8 cellular contexts compared by ENCODE assay signal in the genomic region with DNA sequence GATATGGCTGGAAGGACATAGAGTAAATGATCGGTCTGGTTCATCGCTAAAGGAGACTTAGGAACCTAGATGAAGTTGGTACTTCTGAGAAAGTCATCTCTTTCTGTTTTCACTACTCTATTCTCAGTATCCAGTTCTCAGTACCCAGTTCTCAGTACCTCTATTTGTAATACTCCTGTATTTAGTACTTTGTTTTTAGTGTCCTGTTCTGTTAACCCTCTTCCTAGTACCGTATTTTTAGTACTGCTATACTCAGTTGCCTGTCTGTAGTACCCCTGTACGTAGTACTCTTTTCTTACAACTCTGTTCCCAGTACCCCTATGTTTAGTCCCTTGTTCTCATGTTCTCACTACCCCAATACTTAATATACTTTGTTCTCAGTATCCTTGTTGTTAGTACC. TPM values are rescaled to one million over a fixed set of nuclear protein-coding genes. Genes with fewer than 3 reads are reported as not detected.
DNase-seq lines count a peak whose midpoint lies in the region; ATAC-seq, FAIRE-seq and TF ChIP-seq lines count a peak whose summit lies in the region.

No MANE protein-coding gene starts in this region.

- H3K27ac ChIP-seq in Peyer's patch (no peak overlapping the region), stomach smooth muscle (ENCODE audit: low read length) (no peak overlapping the region), small intestine (ENCODE audit: low read depth in 1 of 2, low read length in 1 of 2) (no peak overlapping the region)

- no peak for TF ChIP-seq POLR2A in Peyer's patch (IDR thresholded peaks at IDR 0.05)

- H3K27me3 ChIP-seq in Peyer's patch = no peaks in the 10 kb centered on the region
- no peaks in the 10 kb centered on the region for H3K27me3 ChIP-seq in stomach smooth muscle (ENCODE audit: control insufficient read depth in 1 of 2, insufficient read depth in 2 of 2, low read length in 2 of 2)
- no peaks in the 10 kb centered on the region for H3K27me3 ChIP-seq in small intestine (ENCODE audit: control insufficient read depth in 2 of 2, insufficient read depth in 2 of 2, low read length in 2 of 2)

- H3K9me3 ChIP-seq in Peyer's patch = no peaks in the 10 kb centered on the region
- H3K9me3 ChIP-seq in stomach smooth muscle (ENCODE audit: control insufficient read depth in 2 of 2, low read length in 2 of 2) = no peaks in the 10 kb centered on the region
- no peaks in the 10 kb centered on the region for H3K9me3 ChIP-seq in small intestine (ENCODE audit: control insufficient read depth, low read depth)

- 35 to 57% (median 37%) methylated on average over 4 of the region's 4 CpGs for WGBS in small intestine, 3 donors

- FAIRE-seq in small intestine (lab: Jason Lieb, UNC) = no peak

- H3K36me3 ChIP-seq in Peyer's patch = no peaks in the 10 kb centered on the region
- H3K36me3 ChIP-seq in stomach smooth muscle (ENCODE audit: control insufficient read depth in 2 of 2, insufficient read depth in 2 of 2, low read length in 2 of 2) = peaks cover 0 to 3% of the 10 kb centered on the region in 2 donors
- H3K36me3 ChIP-seq in small intestine (ENCODE audit: control insufficient read depth in 2 of 2, insufficient read depth in 2 of 2, low read length in 2 of 2) = no peaks in the 10 kb centered on the region

- H3K9ac ChIP-seq in stomach smooth muscle (ENCODE audit: low read length in 2 of 2) = peak overlapping the region; percentile 60 to 84

- ATAC-seq in activated CD4-positive, CD25-positive, alpha-beta regulatory T cell treated with anti-CD3 and anti-CD28 coated beads, Interleukin-2, amount 50 U/mL, for 24 hours = peak; percentile 69 to 71
- ATAC-seq in HG02798 (IDR thresholded peaks at IDR 0.05; ENCODE audit: poor library complexity, unreplicated experiment) = peak; percentile 52

- H3K4me3 ChIP-seq in Peyer's patch = peak overlapping the region; percentile 84 to 91 (median 89)
- H3K4me3 ChIP-seq in foreskin fibroblast (ENCODE audit: low read depth in 1 of 2, low read length in 2 of 2) = peak overlapping the region; percentile 76 to 81
- peak overlapping the region; percentile 97 for H3K4me3 ChIP-seq in stomach smooth muscle (ENCODE audit: low read length in 2 of 2)
- peak overlapping the region in 1 of 2 donors; percentile 96 for H3K4me3 ChIP-seq in small intestine (ENCODE audit: low read depth in 1 of 2, low read length in 2 of 2)

- TF ChIP-seq CTCF in Peyer's patch (IDR thresholded peaks at IDR 0.05) (no peak), foreskin fibroblast (IDR thresholded peaks at IDR 0.05; ENCODE audit: low read depth, low read length) (no peak)

- DNase-seq in activated CD4-positive, CD25-positive, alpha-beta regulatory T cell (lab: John Stamatoyannopoulos, UW) = no peak
- DNase-seq in Peyer's patch (no peak), foreskin fibroblast (no peak), small intestine (no peak), epidermal melanocyte (ENCODE audit: insufficient read length, low spot score) (no peak)

- peaks cover 0 to 18% (median 3%) of the 10 kb centered on the region in 4 donors for H3K4me1 ChIP-seq in Peyer's patch
- H3K4me1 ChIP-seq in stomach smooth muscle (ENCODE audit: control insufficient read depth, insufficient read depth, low read length) = peaks cover 12% of the 10 kb centered on the region
- H3K4me1 ChIP-seq in small intestine (ENCODE audit: control insufficient read depth in 2 of 2, insufficient read depth in 1 of 2, low read depth in 1 of 2, low read length in 1 of 2) = peaks cover 0 to 6% of the 10 kb centered on the region in 2 donors

RNA-seq across cellular contexts. Expression of gene RFXAP, which starts 1.2 kb away (rescaled TPM):
- total RNA-seq in Peyer's patch = 1 to 10 TPM; 3.8 to 5.5 (median 4.6) TPM
- 1 to 10 TPM in 2 of 3 donors, under 1 TPM in 1; 0.81 to 4.6 (median 1.3) TPM for polyA plus RNA-seq in small intestine
